ENCODE assay signal across 21 cellular contexts in genomic region chr20:8524716-8525343, GRCh38.
DNase-seq lines count a peak whose midpoint lies in the region; ATAC-seq, FAIRE-seq and TF ChIP-seq lines count a peak whose summit lies in the region.
"Had no signal": no experiment of that assay in that cellular context is flagged by ENCODE, and none has a peak within 500 bp of the region (broad histone marks: within the 10 kb centered on the region; RNA-seq: fewer than 3 reads in every experiment).

No MANE protein-coding gene starts in this region.

- dilution Hi-C loops in mammary epithelial cell (cut with HindIII; ENCODE audit: low sequenced_read_pairs), result no loop called here

- no peaks in the 10 kb centered on the region for H3K9me3 Mint-ChIP-seq in effector memory CD8-positive, alpha-beta T cell

- no peaks in the 10 kb centered on the region for H3K4me1 ChIP-seq in A549
- H3K4me1 ChIP-seq in HEK293 (ENCODE audit: control insufficient read depth, insufficient read depth, low read length), result no peaks in the 10 kb centered on the region
- H3K4me1 ChIP-seq in iPS-20b (ENCODE audit: insufficient read depth, low read length), result peaks cover 2% of the 10 kb centered on the region; the same call in 1 of the 2 replicates
- no peaks in the 10 kb centered on the region for H3K4me1 ChIP-seq in mammary epithelial cell (ENCODE audit: insufficient read depth, low read length)

- no peaks in the 10 kb centered on the region for H3K79me2 ChIP-seq in mammary epithelial cell (ENCODE audit: insufficient read depth, low read length)

- no peak for TF ChIP-seq EP300 in A549 (IDR thresholded peaks at IDR 0.05)

- H3K27me3 Mint-ChIP-seq in effector memory CD8-positive, alpha-beta T cell, result no peaks in the 10 kb centered on the region
- H3K27me3 Mint-ChIP-seq: CD4-positive, CD25-positive, alpha-beta regulatory T cell had no signal

- H3K9me3 ChIP-seq in A549 (no peaks in the 10 kb centered on the region), HEK293 (ENCODE audit: control insufficient read depth, insufficient read depth, low read depth, low read length) (no peaks in the 10 kb centered on the region), SK-N-MC (ENCODE audit: low read depth, low read length) (no peaks in the 10 kb centered on the region), iPS-20b (ENCODE audit: insufficient read depth, low read depth, low read length) (no peaks in the 10 kb centered on the region), mammary epithelial cell (replicated peaks; ENCODE audit: insufficient read depth, low read length) (no peaks in the 10 kb centered on the region)

- no TSS peak for BruUV-seq in mammary epithelial cell (replicated peaks; lab: Mats Ljungman, UMichigan)

- intact Hi-C loops in mammary epithelial cell (cut with micrococcal nuclease), result no loop called here

- H3K27me3 ChIP-seq in iPS-20b (ENCODE audit: insufficient read depth, low read length) (no peaks in the 10 kb centered on the region), mammary epithelial cell (ENCODE audit: insufficient read depth, low read length) (peaks cover 2% of the 10 kb centered on the region)

- peaks cover 6 to 16% of the 10 kb centered on the region in 2 donors for H3K4me1 Mint-ChIP-seq in effector memory CD8-positive, alpha-beta T cell (ENCODE audit: low read depth in 2 of 2)
- H3K4me1 Mint-ChIP-seq: CD4-positive, CD25-positive, alpha-beta regulatory T cell had no signal

- no peak for TF ChIP-seq POLR2A in A549 (IDR thresholded peaks at IDR 0.05; ENCODE audit: low read length)

- H3K4me3 Mint-ChIP-seq in effector memory CD8-positive, alpha-beta T cell, result no peak overlapping the region
- H3K4me3 Mint-ChIP-seq: CD4-positive, CD25-positive, alpha-beta regulatory T cell had no signal

- H3K4me3 ChIP-seq in A549 (no peak overlapping the region), HEK293 (ENCODE audit: low read depth, low read length) (no peak overlapping the region), SK-N-MC (peak overlapping the region; percentile 37), iPS-20b (ENCODE audit: low read length) (no peak overlapping the region), mammary epithelial cell (replicated peaks in 1 of 3; ENCODE audit: insufficient read depth in 1 of 3, low read depth in 2 of 3, low read length in 3 of 3) (no peak overlapping the region)

- in situ Hi-C loops in mammary epithelial cell (cut with MboI; ENCODE audit: low sequenced_read_pairs in 2 of 2), result no loop called here

- no peaks in the 10 kb centered on the region for H3K36me3 ChIP-seq in HEK293 (ENCODE audit: control insufficient read depth in 2 of 2, insufficient read depth in 1 of 2, low read length in 2 of 2)
- no peaks in the 10 kb centered on the region for H3K36me3 ChIP-seq in SK-N-MC (ENCODE audit: insufficient read depth, low read length)
- no peaks in the 10 kb centered on the region for H3K36me3 ChIP-seq in iPS-20b (ENCODE audit: insufficient read depth, low read depth, low read length)
- H3K36me3 ChIP-seq in mammary epithelial cell (ENCODE audit: insufficient read depth, low read length), result no peaks in the 10 kb centered on the region

- 22% methylated on average over 1 of the region's 1 CpG for WGBS in A549 (ENCODE audit: missing lambda C conversion rate)
- WGBS in mammary epithelial cell (ENCODE audit: low coverage, missing lambda C conversion rate), result 86% methylated on average over 1 of the region's 1 CpG

- no peak overlapping the region for H3K27ac ChIP-seq in A549
- no peak overlapping the region for H3K27ac ChIP-seq in HEK293 (ENCODE audit: extremely low read depth, low read depth, low read length)
- peak overlapping the region; percentile 76 for H3K27ac ChIP-seq in SK-N-MC
- H3K27ac ChIP-seq in iPS-20b (ENCODE audit: low read length), result peak overlapping the region; percentile 3
- no peak overlapping the region for H3K27ac ChIP-seq in mammary epithelial cell (ENCODE audit: insufficient read depth, low read depth, low read length)

- no peak overlapping the region for H3K4me2 ChIP-seq in A549
- H3K4me2 ChIP-seq in mammary epithelial cell (ENCODE audit: insufficient read depth, low read depth, low read length), result no peak overlapping the region

- no peak overlapping the region for H2AFZ ChIP-seq in mammary epithelial cell (ENCODE audit: low read depth, low read length)

- DNase-seq in A549 (ENCODE audit: low read depth in 1 of 2, low spot score in 1 of 2) (no peak), SK-N-MC (ENCODE audit: low read depth, low spot score) (no peak), anterior cingulate cortex (lab: John Stamatoyannopoulos, UW) (no peak), mammary epithelial cell (no peak), NCI-H2029 treated with DMSO at 0.1 percent for 48 hours (lab: John Stamatoyannopoulos, UW) (no peak)
- no peak for DNase-seq in effector memory CD8-positive, alpha-beta T cell
- DNase-seq: ACHN; Calu3; CD4-positive, CD25-positive, alpha-beta regulatory T cell; DMS79 treated with DMSO at 0.1 percent for 48 hours; MV-4-11; NCI-H1417 treated with DMSO at 0.1 percent for 48 hours; NCI-H2029; NCI-H345; Right ventricle myocardium superior had no signal

- no peaks in the 10 kb centered on the region for H4K20me1 ChIP-seq in mammary epithelial cell (ENCODE audit: insufficient read depth, low read length)

- no peak for TF ChIP-seq RAD21 in A549 (conservative IDR thresholded peaks at IDR 0.05 in 1 of 2, IDR thresholded peaks at IDR 0.05 in 1 of 2)

- CTCF ChIA-PET in A549 (lab: Yijun Ruan, JAX), result no interaction called here
- CTCF ChIA-PET in HEK293 (lab: Yijun Ruan, JAX), result interaction anchor here (0.9 kb wide), 1 partner anchor 13 kb away, joined by 5 read pairs; no protein-coding TSS in a partner anchor
- CTCF ChIA-PET in mammary epithelial cell (lab: Charles Lee; ENCODE audit: low non-redundant PET), result no interaction called here

- H3K27ac Mint-ChIP-seq in effector memory CD8-positive, alpha-beta T cell, result no peak overlapping the region
- H3K27ac Mint-ChIP-seq: CD4-positive, CD25-positive, alpha-beta regulatory T cell had no signal

- no peak for FAIRE-seq in A549 (lab: Jason Lieb, UNC)
- FAIRE-seq: G401.6, GM12892 had no signal

- ATAC-seq in A549, result no peak
- ATAC-seq in effector memory CD8-positive, alpha-beta T cell (replicated peaks), result no peak
- ATAC-seq: HCT116, Panc1 had no signal

- no peak for TF ChIP-seq CTCF in A549 (IDR thresholded peaks at IDR 0.05)
- TF ChIP-seq CTCF in HEK293 (tag by site-specific recombination; IDR thresholded peaks at IDR 0.05), result no peak
- TF ChIP-seq CTCF in mammary epithelial cell (conservative IDR thresholded peaks at IDR 0.05 in 1 of 2, IDR thresholded peaks at IDR 0.05 in 1 of 2; ENCODE audit: extremely low read depth in 1 of 2, insufficient read depth in 1 of 2, low read depth in 1 of 2, low read length in 2 of 2), result no peak

- POLR2A ChIA-PET in A549 (lab: Yijun Ruan, JAX), result no interaction called here
- POLR2A ChIA-PET in HEK293 (lab: Yijun Ruan, JAX), result no interaction called here

- no peaks in the 10 kb centered on the region for H3K36me3 Mint-ChIP-seq in effector memory CD8-positive, alpha-beta T cell (ENCODE audit: insufficient read depth)
- H3K36me3 Mint-ChIP-seq: CD4-positive, CD25-positive, alpha-beta regulatory T cell had no signal

- H3K9ac ChIP-seq in SK-N-MC (ENCODE audit: insufficient read length) (no peak overlapping the region), iPS-20b (ENCODE audit: low read depth, low read length) (peak overlapping the region; percentile 55; the same call in 1 of the 2 replicates), mammary epithelial cell (ENCODE audit: insufficient read depth, low read length) (no peak overlapping the region)

TF ChIP-seq in HEK293, 187 proteins besides CTCF, POLR2A, EP300 and RAD21:
- no peak for TF ChIP-seq REST (tag by site-specific recombination; IDR thresholded peaks at IDR 0.05)
- TF ChIP-seq ZNF335 (tag by site-specific recombination; conservative IDR thresholded peaks at IDR 0.05), result 0 out of 2 replicates have a peak, but pooled peaks have one; percentile 35

Comparison
In these comparisons a context has a peak if more than half of its experiments do, and no peak if none do; other contexts are left out.
1. H3K27ac ChIP-seq: peak in SK-N-MC (single experiment) and iPS-20b (single experiment); none in A549 (0 of 2), HEK293 (single experiment) and mammary epithelial cell (single experiment).